In the genomic region with DNA sequence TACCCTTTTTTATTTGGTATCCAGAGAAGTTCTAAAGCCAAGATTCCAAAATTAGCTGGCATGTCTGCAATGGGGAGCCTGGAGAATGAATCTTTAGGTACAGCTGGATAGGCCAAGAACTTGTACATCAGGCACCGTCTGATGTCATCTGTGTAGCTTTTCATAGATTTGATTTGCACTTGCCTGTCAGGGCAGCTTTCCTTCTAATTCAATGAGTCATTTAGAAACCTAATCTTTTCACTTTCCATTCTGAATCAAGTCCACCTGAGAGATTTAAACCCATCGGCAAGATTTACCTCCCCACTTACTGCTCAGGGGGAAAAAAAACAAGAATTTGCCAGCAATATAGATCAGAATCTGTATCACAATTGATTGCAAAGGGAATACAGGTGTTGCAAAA, we compare ENCODE assay signal across 19 cellular contexts.
DNase-seq lines count a peak whose midpoint lies in the region; ATAC-seq and TF ChIP-seq lines count a peak whose summit lies in the region.
"Had no signal": no experiment of that assay in that cellular context is flagged by ENCODE, and none has a peak within 500 bp of the region (broad histone marks: within the 10 kb centered on the region; RNA-seq: fewer than 3 reads in every experiment).

No MANE protein-coding gene starts in this region.

- H3K36me3 ChIP-seq in MM.1S (replicated peaks; ENCODE audit: insufficient read depth, low read length), result no peaks in the 10 kb centered on the region
- H3K36me3 ChIP-seq: ovary, right lobe of liver had no signal

- no peaks in the 10 kb centered on the region for H3K27me3 ChIP-seq in MM.1S (replicated peaks; ENCODE audit: insufficient read depth, low read length)
- H3K27me3 ChIP-seq: ovary, right lobe of liver had no signal

- peaks cover 19% of the 10 kb centered on the region for H3K27me3 Mint-ChIP-seq in stimulated activated naive CD8-positive, alpha-beta T cell treated with anti-CD3 and anti-CD28 coated beads, Interleukin-15, amount 100 ng/mL, for 72 hours
- H3K27me3 Mint-ChIP-seq: stimulated activated naive CD8-positive, alpha-beta T cell treated with anti-CD3 and anti-CD28 coated beads, Interleukin-15, Interleukin-2, amounts not matched to agents 100 ng/mL and 50 ng/mL, for 24 hours; type B pancreatic cell had no signal

- no peaks in the 10 kb centered on the region for H3K9me2 ChIP-seq in MM.1S (replicated peaks; ENCODE audit: insufficient read depth, low read length)

- no peaks in the 10 kb centered on the region for H4K20me1 ChIP-seq in MM.1S (ENCODE audit: insufficient read depth, low read length)

- DNase-seq in stimulated activated naive CD8-positive, alpha-beta T cell treated with anti-CD3 and anti-CD28 coated beads, Interleukin-15, amount 100 ng/mL, for 72 hours, result no peak
- no peak for DNase-seq in stimulated activated naive CD8-positive, alpha-beta T cell treated with anti-CD3 and anti-CD28 coated beads, Interleukin-15, Interleukin-2, amounts not matched to agents 100 U/mL and 50 U/mL, for 24 hours
- DNase-seq in MM.1S, result peak; percentile 52
- no peak for DNase-seq in NCI-H1092 treated with DMSO at 0.1 percent for 48 hours (lab: John Stamatoyannopoulos, UW)
- no peak for DNase-seq in stimulated activated naive CD4-positive, alpha-beta T cell treated with Interleukin-2 at 50 U/mL for 16 hours (lab: John Stamatoyannopoulos, UW)
- DNase-seq in AG08395 (ENCODE audit: low spot score), result no peak
- DNase-seq: activated gamma-delta T cell treated with Interleukin-2 at 50 U/mL for 16 hours; CD4-positive, alpha-beta T cell; DMS79; hypothalamus; kidney; naive thymus-derived CD4-positive, alpha-beta T cell; NCI-H1436 treated with DMSO at 0.1 percent for 48 hours; ovary; right lobe of liver had no signal

- no peak overlapping the region for H3K9ac ChIP-seq in MM.1S (ENCODE audit: low read length)

- peaks cover 5% of the 10 kb centered on the region for H3F3A ChIP-seq in MM.1S (ENCODE audit: insufficient read depth, low read length)

- ATAC-seq in stimulated activated naive CD8-positive, alpha-beta T cell treated with anti-CD3 and anti-CD28 coated beads, Interleukin-15, amount 100 ng/mL, for 72 hours, result peak; percentile 69
- no peak for ATAC-seq in stimulated activated naive CD8-positive, alpha-beta T cell treated with anti-CD3 and anti-CD28 coated beads, Interleukin-15, Interleukin-2, amounts not matched to agents 100 U/mL and 50 U/mL, for 24 hours
- peak; percentile 67 for ATAC-seq in GM21529 (IDR thresholded peaks at IDR 0.05; ENCODE audit: unreplicated experiment)
- no peak for ATAC-seq in GM21423 (IDR thresholded peaks at IDR 0.05; ENCODE audit: unreplicated experiment)
- ATAC-seq: naive thymus-derived CD4-positive, alpha-beta T cell; right lobe of liver had no signal

- H3K27ac ChIP-seq in MM.1S (ENCODE audit: low read length), result no peak overlapping the region
- H3K27ac ChIP-seq: ovary, right lobe of liver had no signal

- H3K4me3 Mint-ChIP-seq in stimulated activated naive CD8-positive, alpha-beta T cell treated with anti-CD3 and anti-CD28 coated beads, Interleukin-15, amount 100 ng/mL, for 72 hours, result no peak overlapping the region
- H3K4me3 Mint-ChIP-seq: CD4-positive, alpha-beta T cell; naive thymus-derived CD4-positive, alpha-beta T cell; stimulated activated naive CD8-positive, alpha-beta T cell treated with anti-CD3 and anti-CD28 coated beads, Interleukin-15, Interleukin-2, amounts not matched to agents 100 ng/mL and 50 ng/mL, for 24 hours; type B pancreatic cell had no signal

- peaks cover 12% of the 10 kb centered on the region for H3K4me1 ChIP-seq in MM.1S (ENCODE audit: low read length)

- H3K9me3 ChIP-seq in MM.1S (replicated peaks; ENCODE audit: insufficient read depth, low read length), result no peaks in the 10 kb centered on the region
- H3K9me3 ChIP-seq: ovary, right lobe of liver had no signal

- TF ChIP-seq CTCF in MM.1S (IDR thresholded peaks at IDR 0.05; ENCODE audit: low read length), result no peak

- no peak overlapping the region for H3K4me3 ChIP-seq in MM.1S (ENCODE audit: low read length)
- H3K4me3 ChIP-seq: ovary, right lobe of liver had no signal

- no peaks in the 10 kb centered on the region for H3K9me3 Mint-ChIP-seq in stimulated activated naive CD8-positive, alpha-beta T cell treated with anti-CD3 and anti-CD28 coated beads, Interleukin-15, amount 100 ng/mL, for 72 hours
- H3K9me3 Mint-ChIP-seq: CD4-positive, alpha-beta T cell; naive thymus-derived CD4-positive, alpha-beta T cell; stimulated activated naive CD8-positive, alpha-beta T cell treated with anti-CD3 and anti-CD28 coated beads, Interleukin-15, Interleukin-2, amounts not matched to agents 100 ng/mL and 50 ng/mL, for 24 hours; type B pancreatic cell had no signal

- H3K4me1 Mint-ChIP-seq in stimulated activated naive CD8-positive, alpha-beta T cell treated with anti-CD3 and anti-CD28 coated beads, Interleukin-15, amount 100 ng/mL, for 72 hours, result peaks cover 8% of the 10 kb centered on the region

- H3K4me2 ChIP-seq in MM.1S (ENCODE audit: low read depth, low read length), result no peak overlapping the region

- no peaks in the 10 kb centered on the region for H3K79me2 ChIP-seq in MM.1S (ENCODE audit: low read length)

- H2AFZ ChIP-seq in MM.1S (ENCODE audit: low read length), result no peak overlapping the region

- H3K27ac Mint-ChIP-seq in stimulated activated naive CD8-positive, alpha-beta T cell treated with anti-CD3 and anti-CD28 coated beads, Interleukin-15, amount 100 ng/mL, for 72 hours, result no peak overlapping the region
- H3K27ac Mint-ChIP-seq: CD4-positive, alpha-beta T cell; naive thymus-derived CD4-positive, alpha-beta T cell; stimulated activated naive CD8-positive, alpha-beta T cell treated with anti-CD3 and anti-CD28 coated beads, Interleukin-15, Interleukin-2, amounts not matched to agents 100 ng/mL and 50 ng/mL, for 24 hours; type B pancreatic cell had no signal

Comparison
In these comparisons a context has a peak if more than half of its experiments do, and no peak if none do; other contexts are left out.
1. ATAC-seq: peak in stimulated activated naive CD8-positive, alpha-beta T cell treated with anti-CD3 and anti-CD28 coated beads, Interleukin-15, amount 100 ng/mL, for 72 hours (single experiment) and GM21529 (single experiment); none in stimulated activated naive CD8-positive, alpha-beta T cell treated with anti-CD3 and anti-CD28 coated beads, Interleukin-15, Interleukin-2, amounts not matched to agents 100 U/mL and 50 U/mL, for 24 hours (single experiment) and GM21423 (single experiment).